1 cellular context compared by ENCODE assay signal in the genomic region with DNA sequence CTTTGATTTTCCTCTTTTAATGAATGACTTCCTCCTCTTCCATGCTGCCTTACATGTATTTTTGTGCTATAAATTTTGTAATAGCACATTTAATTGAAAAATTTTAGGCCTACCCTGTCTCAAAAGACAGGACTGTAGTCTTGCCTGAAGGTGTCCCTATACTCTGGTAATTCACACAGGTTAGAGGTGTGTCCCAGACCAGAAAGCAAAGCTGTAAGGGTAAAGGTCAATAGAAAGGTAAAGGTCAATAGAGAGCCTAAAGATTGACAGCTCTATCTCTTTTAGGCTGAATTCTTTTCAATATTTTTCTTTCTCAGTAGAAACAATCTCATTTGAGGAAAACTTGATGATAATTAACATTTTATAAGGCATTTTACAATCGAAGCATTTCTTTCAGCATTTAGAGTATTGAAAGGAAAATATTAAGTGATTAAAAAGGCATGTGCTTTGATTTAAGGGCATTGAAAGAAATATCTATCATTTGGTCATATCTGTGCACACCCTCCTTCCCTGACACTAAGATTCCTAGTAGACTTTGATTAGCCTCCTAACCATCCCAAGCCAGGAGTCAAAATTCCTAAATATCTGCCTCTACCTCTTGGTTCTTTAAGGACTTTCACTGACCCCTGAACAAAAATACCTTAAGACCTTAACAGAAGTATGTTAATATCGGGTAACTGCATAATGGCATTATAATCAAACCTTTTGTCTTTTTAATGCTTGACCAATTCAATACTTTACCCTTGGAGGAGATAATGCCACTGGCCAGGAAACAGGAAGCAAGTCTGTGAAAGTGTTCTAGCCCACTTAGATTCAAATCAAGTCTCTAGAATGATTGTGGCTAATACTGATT.
TF ChIP-seq lines count a peak whose summit lies in the region.

No MANE protein-coding gene starts in this region.

TF ChIP-seq in WTC11, 78 proteins besides CTCF, POLR2A, EP300 and RAD21 (continued from another document):
- TF ChIP-seq, protein P1, sequence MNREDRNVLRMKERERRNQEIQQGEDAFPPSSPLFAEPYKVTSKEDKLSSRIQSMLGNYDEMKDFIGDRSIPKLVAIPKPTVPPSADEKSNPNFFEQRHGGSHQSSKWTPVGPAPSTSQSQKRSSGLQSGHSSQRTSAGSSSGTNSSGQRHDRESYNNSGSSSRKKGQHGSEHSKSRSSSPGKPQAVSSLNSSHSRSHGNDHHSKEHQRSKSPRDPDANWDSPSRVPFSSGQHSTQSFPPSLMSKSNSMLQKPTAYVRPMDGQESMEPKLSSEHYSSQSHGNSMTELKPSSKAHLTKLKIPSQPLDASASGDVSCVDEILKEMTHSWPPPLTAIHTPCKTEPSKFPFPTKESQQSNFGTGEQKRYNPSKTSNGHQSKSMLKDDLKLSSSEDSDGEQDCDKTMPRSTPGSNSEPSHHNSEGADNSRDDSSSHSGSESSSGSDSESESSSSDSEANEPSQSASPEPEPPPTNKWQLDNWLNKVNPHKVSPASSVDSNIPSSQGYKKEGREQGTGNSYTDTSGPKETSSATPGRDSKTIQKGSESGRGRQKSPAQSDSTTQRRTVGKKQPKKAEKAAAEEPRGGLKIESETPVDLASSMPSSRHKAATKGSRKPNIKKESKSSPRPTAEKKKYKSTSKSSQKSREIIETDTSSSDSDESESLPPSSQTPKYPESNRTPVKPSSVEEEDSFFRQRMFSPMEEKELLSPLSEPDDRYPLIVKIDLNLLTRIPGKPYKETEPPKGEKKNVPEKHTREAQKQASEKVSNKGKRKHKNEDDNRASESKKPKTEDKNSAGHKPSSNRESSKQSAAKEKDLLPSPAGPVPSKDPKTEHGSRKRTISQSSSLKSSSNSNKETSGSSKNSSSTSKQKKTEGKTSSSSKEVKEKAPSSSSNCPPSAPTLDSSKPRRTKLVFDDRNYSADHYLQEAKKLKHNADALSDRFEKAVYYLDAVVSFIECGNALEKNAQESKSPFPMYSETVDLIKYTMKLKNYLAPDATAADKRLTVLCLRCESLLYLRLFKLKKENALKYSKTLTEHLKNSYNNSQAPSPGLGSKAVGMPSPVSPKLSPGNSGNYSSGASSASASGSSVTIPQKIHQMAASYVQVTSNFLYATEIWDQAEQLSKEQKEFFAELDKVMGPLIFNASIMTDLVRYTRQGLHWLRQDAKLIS (CRISPR knock-in tag; IDR thresholded peaks at IDR 0.05; ENCODE audit: borderline replicate concordance) = no peak
- TF ChIP-seq, protein P2, sequence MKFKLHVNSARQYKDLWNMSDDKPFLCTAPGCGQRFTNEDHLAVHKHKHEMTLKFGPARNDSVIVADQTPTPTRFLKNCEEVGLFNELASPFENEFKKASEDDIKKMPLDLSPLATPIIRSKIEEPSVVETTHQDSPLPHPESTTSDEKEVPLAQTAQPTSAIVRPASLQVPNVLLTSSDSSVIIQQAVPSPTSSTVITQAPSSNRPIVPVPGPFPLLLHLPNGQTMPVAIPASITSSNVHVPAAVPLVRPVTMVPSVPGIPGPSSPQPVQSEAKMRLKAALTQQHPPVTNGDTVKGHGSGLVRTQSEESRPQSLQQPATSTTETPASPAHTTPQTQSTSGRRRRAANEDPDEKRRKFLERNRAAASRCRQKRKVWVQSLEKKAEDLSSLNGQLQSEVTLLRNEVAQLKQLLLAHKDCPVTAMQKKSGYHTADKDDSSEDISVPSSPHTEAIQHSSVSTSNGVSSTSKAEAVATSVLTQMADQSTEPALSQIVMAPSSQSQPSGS (CRISPR knock-in tag; IDR thresholded peaks at IDR 0.05; ENCODE audit: borderline replicate concordance, low read depth) = no peak
- TF ChIP-seq SP1 (CRISPR knock-in tag; conservative IDR thresholded peaks at IDR 0.05) (no peak), TP53 (CRISPR knock-in tag; IDR thresholded peaks at IDR 0.05) (0 out of 2 replicates have a peak, but pooled peaks have one; percentile 37), TEAD1 (CRISPR knock-in tag; IDR thresholded peaks at IDR 0.05) (0 out of 2 replicates have a peak, but pooled peaks have one; percentile 61), FOXK1 (CRISPR knock-in tag; IDR thresholded peaks at IDR 0.05) (0 out of 2 replicates have a peak, but pooled peaks have one; percentile 14), SOX15 (CRISPR knock-in tag; IDR thresholded peaks at IDR 0.05) (no peak), ZNF232 (CRISPR knock-in tag; IDR thresholded peaks at IDR 0.05) (0 out of 2 replicates have a peak, but pooled peaks have one; percentile 28), TEAD4 (CRISPR knock-in tag; IDR thresholded peaks at IDR 0.05) (no peak)
- TF ChIP-seq, protein P3, sequence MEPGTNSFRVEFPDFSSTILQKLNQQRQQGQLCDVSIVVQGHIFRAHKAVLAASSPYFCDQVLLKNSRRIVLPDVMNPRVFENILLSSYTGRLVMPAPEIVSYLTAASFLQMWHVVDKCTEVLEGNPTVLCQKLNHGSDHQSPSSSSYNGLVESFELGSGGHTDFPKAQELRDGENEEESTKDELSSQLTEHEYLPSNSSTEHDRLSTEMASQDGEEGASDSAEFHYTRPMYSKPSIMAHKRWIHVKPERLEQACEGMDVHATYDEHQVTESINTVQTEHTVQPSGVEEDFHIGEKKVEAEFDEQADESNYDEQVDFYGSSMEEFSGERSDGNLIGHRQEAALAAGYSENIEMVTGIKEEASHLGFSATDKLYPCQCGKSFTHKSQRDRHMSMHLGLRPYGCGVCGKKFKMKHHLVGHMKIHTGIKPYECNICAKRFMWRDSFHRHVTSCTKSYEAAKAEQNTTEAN (CRISPR knock-in tag; IDR thresholded peaks at IDR 0.05) = peak; percentile 49; the same call in 1 of the 2 replicates
- TF ChIP-seq, protein P4, sequence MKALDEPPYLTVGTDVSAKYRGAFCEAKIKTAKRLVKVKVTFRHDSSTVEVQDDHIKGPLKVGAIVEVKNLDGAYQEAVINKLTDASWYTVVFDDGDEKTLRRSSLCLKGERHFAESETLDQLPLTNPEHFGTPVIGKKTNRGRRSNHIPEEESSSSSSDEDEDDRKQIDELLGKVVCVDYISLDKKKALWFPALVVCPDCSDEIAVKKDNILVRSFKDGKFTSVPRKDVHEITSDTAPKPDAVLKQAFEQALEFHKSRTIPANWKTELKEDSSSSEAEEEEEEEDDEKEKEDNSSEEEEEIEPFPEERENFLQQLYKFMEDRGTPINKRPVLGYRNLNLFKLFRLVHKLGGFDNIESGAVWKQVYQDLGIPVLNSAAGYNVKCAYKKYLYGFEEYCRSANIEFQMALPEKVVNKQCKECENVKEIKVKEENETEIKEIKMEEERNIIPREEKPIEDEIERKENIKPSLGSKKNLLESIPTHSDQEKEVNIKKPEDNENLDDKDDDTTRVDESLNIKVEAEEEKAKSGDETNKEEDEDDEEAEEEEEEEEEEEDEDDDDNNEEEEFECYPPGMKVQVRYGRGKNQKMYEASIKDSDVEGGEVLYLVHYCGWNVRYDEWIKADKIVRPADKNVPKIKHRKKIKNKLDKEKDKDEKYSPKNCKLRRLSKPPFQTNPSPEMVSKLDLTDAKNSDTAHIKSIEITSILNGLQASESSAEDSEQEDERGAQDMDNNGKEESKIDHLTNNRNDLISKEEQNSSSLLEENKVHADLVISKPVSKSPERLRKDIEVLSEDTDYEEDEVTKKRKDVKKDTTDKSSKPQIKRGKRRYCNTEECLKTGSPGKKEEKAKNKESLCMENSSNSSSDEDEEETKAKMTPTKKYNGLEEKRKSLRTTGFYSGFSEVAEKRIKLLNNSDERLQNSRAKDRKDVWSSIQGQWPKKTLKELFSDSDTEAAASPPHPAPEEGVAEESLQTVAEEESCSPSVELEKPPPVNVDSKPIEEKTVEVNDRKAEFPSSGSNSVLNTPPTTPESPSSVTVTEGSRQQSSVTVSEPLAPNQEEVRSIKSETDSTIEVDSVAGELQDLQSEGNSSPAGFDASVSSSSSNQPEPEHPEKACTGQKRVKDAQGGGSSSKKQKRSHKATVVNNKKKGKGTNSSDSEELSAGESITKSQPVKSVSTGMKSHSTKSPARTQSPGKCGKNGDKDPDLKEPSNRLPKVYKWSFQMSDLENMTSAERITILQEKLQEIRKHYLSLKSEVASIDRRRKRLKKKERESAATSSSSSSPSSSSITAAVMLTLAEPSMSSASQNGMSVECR (CRISPR knock-in tag; IDR thresholded peaks at IDR 0.05; ENCODE audit: borderline replicate concordance) = no peak
- TF ChIP-seq, protein P5, sequence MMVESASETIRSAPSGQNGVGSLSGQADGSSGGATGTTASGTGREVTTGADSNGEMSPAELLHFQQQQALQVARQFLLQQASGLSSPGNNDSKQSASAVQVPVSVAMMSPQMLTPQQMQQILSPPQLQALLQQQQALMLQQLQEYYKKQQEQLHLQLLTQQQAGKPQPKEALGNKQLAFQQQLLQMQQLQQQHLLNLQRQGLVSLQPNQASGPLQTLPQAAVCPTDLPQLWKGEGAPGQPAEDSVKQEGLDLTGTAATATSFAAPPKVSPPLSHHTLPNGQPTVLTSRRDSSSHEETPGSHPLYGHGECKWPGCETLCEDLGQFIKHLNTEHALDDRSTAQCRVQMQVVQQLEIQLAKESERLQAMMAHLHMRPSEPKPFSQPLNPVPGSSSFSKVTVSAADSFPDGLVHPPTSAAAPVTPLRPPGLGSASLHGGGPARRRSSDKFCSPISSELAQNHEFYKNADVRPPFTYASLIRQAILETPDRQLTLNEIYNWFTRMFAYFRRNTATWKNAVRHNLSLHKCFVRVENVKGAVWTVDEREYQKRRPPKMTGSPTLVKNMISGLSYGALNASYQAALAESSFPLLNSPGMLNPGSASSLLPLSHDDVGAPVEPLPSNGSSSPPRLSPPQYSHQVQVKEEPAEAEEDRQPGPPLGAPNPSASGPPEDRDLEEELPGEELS (CRISPR knock-in tag; IDR thresholded peaks at IDR 0.05) = peak; percentile 27; the same call in 1 of the 2 replicates
